In the genomic region with DNA sequence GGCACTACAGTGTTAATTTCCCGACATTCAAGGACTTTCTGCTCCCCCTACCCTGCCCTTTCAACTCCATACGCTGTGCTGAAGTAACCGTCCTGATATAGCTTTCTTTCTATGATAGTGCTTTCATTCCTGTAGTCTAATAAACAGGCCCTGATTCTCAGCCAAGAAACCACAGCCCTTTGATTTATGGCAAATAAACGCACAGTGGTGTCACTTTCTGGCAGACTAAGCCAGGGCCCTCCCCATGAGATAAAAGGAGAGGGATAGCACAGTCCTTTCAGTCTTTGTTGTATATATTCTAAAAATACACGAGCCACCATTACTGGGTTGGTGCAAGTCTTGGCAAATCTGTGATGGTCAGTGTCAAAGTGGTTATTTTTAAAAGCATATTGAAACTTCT, we compare ENCODE assay signal across 1 cellular context.
TF ChIP-seq lines count a peak whose summit lies in the region.

No MANE protein-coding gene starts in this region.

TF ChIP-seq in WTC11, 78 proteins besides CTCF, POLR2A, EP300 and RAD21 (continued from another document):
- TF ChIP-seq, protein P1, sequence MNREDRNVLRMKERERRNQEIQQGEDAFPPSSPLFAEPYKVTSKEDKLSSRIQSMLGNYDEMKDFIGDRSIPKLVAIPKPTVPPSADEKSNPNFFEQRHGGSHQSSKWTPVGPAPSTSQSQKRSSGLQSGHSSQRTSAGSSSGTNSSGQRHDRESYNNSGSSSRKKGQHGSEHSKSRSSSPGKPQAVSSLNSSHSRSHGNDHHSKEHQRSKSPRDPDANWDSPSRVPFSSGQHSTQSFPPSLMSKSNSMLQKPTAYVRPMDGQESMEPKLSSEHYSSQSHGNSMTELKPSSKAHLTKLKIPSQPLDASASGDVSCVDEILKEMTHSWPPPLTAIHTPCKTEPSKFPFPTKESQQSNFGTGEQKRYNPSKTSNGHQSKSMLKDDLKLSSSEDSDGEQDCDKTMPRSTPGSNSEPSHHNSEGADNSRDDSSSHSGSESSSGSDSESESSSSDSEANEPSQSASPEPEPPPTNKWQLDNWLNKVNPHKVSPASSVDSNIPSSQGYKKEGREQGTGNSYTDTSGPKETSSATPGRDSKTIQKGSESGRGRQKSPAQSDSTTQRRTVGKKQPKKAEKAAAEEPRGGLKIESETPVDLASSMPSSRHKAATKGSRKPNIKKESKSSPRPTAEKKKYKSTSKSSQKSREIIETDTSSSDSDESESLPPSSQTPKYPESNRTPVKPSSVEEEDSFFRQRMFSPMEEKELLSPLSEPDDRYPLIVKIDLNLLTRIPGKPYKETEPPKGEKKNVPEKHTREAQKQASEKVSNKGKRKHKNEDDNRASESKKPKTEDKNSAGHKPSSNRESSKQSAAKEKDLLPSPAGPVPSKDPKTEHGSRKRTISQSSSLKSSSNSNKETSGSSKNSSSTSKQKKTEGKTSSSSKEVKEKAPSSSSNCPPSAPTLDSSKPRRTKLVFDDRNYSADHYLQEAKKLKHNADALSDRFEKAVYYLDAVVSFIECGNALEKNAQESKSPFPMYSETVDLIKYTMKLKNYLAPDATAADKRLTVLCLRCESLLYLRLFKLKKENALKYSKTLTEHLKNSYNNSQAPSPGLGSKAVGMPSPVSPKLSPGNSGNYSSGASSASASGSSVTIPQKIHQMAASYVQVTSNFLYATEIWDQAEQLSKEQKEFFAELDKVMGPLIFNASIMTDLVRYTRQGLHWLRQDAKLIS (CRISPR knock-in tag; IDR thresholded peaks at IDR 0.05; ENCODE audit: borderline replicate concordance), result no peak
- TF ChIP-seq CBFB (CRISPR knock-in tag; IDR thresholded peaks at IDR 0.05; ENCODE audit: low read depth) (no peak), HMGA2 (CRISPR knock-in tag; IDR thresholded peaks at IDR 0.05) (no peak), NR3C1 (CRISPR knock-in tag; conservative IDR thresholded peaks at IDR 0.05; ENCODE audit: low read depth) (no peak), NFE2L1 (CRISPR knock-in tag; IDR thresholded peaks at IDR 0.05) (no peak), TEAD4 (CRISPR knock-in tag; IDR thresholded peaks at IDR 0.05) (no peak), PRRX2 (CRISPR knock-in tag; IDR thresholded peaks at IDR 0.05) (no peak), ZNF396 (CRISPR knock-in tag; IDR thresholded peaks at IDR 0.05; ENCODE audit: borderline replicate concordance) (no peak), MYBL2 (CRISPR knock-in tag; IDR thresholded peaks at IDR 0.05) (no peak), SP1 (CRISPR knock-in tag; conservative IDR thresholded peaks at IDR 0.05) (no peak), ZNF263 (CRISPR knock-in tag; IDR thresholded peaks at IDR 0.05; ENCODE audit: low read depth) (no peak)
- TF ChIP-seq, protein P2, sequence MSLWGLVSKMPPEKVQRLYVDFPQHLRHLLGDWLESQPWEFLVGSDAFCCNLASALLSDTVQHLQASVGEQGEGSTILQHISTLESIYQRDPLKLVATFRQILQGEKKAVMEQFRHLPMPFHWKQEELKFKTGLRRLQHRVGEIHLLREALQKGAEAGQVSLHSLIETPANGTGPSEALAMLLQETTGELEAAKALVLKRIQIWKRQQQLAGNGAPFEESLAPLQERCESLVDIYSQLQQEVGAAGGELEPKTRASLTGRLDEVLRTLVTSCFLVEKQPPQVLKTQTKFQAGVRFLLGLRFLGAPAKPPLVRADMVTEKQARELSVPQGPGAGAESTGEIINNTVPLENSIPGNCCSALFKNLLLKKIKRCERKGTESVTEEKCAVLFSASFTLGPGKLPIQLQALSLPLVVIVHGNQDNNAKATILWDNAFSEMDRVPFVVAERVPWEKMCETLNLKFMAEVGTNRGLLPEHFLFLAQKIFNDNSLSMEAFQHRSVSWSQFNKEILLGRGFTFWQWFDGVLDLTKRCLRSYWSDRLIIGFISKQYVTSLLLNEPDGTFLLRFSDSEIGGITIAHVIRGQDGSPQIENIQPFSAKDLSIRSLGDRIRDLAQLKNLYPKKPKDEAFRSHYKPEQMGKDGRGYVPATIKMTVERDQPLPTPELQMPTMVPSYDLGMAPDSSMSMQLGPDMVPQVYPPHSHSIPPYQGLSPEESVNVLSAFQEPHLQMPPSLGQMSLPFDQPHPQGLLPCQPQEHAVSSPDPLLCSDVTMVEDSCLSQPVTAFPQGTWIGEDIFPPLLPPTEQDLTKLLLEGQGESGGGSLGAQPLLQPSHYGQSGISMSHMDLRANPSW (CRISPR knock-in tag; conservative IDR thresholded peaks at IDR 0.05; ENCODE audit: low read depth), result no peak
TF ChIP-seq in WTC11: peak in this region for 0.
